ENCODE assay signal across 10 cellular contexts in the genomic region with DNA sequence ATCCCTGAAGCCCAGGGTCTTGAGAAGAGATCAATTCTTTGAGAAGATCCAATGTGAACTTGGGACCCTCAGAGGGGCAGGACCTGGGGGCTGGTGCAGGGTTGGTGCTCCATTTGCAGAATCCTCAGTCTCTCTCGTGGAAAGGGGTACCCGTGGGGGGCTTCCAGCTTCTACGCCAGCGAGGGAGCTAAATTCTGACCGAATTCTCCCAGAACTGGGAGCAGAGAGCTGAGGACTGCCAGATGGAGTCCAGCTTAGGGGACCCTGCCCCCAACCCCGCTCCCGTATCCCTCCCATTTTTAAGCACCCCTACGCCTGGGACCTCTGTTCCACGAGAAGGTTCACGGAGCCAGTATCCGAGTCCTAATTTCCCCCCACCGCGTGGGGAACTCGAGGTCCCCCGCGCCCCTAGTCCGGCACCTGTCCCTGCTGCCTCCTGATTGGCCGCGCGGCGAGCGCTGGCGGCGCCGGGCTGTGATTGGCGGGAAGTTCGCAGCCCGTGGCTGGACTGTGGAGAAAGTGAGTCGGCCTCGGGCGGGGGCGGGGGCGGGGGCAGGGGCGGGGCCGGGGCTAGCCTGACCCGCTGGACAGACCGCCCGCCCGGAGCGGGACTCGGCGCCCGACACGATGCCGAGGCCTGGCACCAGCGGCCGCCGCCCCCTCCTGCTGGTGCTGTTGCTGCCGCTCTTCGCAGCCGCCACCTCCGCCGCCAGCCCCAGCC. TPM values are rescaled to one million over a fixed set of nuclear protein-coding genes. Genes with fewer than 3 reads are reported as not detected.
DNase-seq lines count a peak whose midpoint lies in the region; FAIRE-seq and TF ChIP-seq lines count a peak whose summit lies in the region.
"Had no signal": no experiment of that assay in that cellular context is flagged by ENCODE, and none has a peak within 500 bp of the region (broad histone marks: within the 10 kb centered on the region; RNA-seq: fewer than 3 reads in every experiment).

No MANE protein-coding gene starts in this region.

- H3K27me3 ChIP-seq in SK-N-SH (ENCODE audit: insufficient read depth) (no peaks in the 10 kb centered on the region), small intestine (ENCODE audit: control insufficient read depth in 2 of 2, insufficient read depth in 2 of 2, low read length in 2 of 2) (peaks cover 4 to 5% of the 10 kb centered on the region in 2 donors)

- no peak for FAIRE-seq in small intestine (lab: Jason Lieb, UNC)

- 0 out of 2 replicates have a peak overlapping the region, but pooled peaks have one; percentile 46 for H2AFZ ChIP-seq in SK-N-SH (ENCODE audit: low read depth)

- WGBS in SK-N-SH (ENCODE audit: low lambda C conversion rate), result 13% methylated on average over 19 of the region's 53 CpGs
- 5 to 9% (median 7%) methylated on average over 41 to 53 of the region's 53 CpGs for WGBS in small intestine, 3 donors

- no peaks in the 10 kb centered on the region for H3K9me2 ChIP-seq in SK-N-SH

- no peaks in the 10 kb centered on the region for H3K9me3 ChIP-seq in SK-N-SH
- H3K9me3 ChIP-seq in small intestine (ENCODE audit: control insufficient read depth, low read depth), result no peaks in the 10 kb centered on the region

- peaks cover 0 to 17% of the 10 kb centered on the region in 2 experiments; a peak in 2 of 4 replicates for H3K4me1 ChIP-seq in SK-N-SH (ENCODE audit: control insufficient read depth in 1 of 2, insufficient read depth in 2 of 2, low read depth in 1 of 2, low read length in 1 of 2)
- peaks cover 0 to 2% of the 10 kb centered on the region in 2 donors for H3K4me1 ChIP-seq in small intestine (ENCODE audit: control insufficient read depth in 2 of 2, insufficient read depth in 1 of 2, low read depth in 1 of 2, low read length in 1 of 2)

- peaks cover 19% of the 10 kb centered on the region for H3F3A ChIP-seq in SK-N-SH (replicated peaks; ENCODE audit: insufficient read depth)

- no peak overlapping the region for H3K27ac ChIP-seq in SK-N-SH (ENCODE audit: low read depth in 2 of 2, low read length in 1 of 2)
- no peak overlapping the region for H3K27ac ChIP-seq in small intestine (ENCODE audit: low read depth in 1 of 2, low read length in 1 of 2)

- no peaks in the 10 kb centered on the region for H3K79me2 ChIP-seq in SK-N-SH (ENCODE audit: insufficient read depth)

- TF ChIP-seq EP300 in SK-N-SH (IDR thresholded peaks at IDR 0.05; ENCODE audit: borderline replicate concordance in 1 of 2, low read depth in 1 of 2, low read length in 1 of 2), result no peak

- no peak for TF ChIP-seq CTCF in SK-N-SH (IDR thresholded peaks at IDR 0.05)

- no peaks in the 10 kb centered on the region; the same call in 1 of the 2 replicates for H4K20me1 ChIP-seq in SK-N-SH (ENCODE audit: insufficient read depth)

- CTCF ChIA-PET in SK-N-SH (lab: Yijun Ruan, JAX), result interaction anchor here (1.1 to 3.3 kb wide), 3 partner anchors 47 to 67 kb away, joined by 3 to 24 read pairs (median 4); no protein-coding TSS in a partner anchor

- H3K4me2 ChIP-seq in SK-N-SH, result peak overlapping the region; percentile 88

- H3K36me3 ChIP-seq in SK-N-SH (replicated peaks in 1 of 2; ENCODE audit: control insufficient read depth in 1 of 2, insufficient read depth in 2 of 2, low read length in 1 of 2), result no peaks in the 10 kb centered on the region
- H3K36me3 ChIP-seq in small intestine (ENCODE audit: control insufficient read depth in 2 of 2, insufficient read depth in 2 of 2, low read length in 2 of 2), result no peaks in the 10 kb centered on the region

- peak in 2 of 3 experiments; percentile 6 to 21 for DNase-seq in NCI-H1417 (lab: John Stamatoyannopoulos, UW)
- DNase-seq in NCI-H1417 treated with DMSO at 0.1 percent for 48 hours (lab: John Stamatoyannopoulos, UW), result no peak
- peak; percentile 76 for DNase-seq in SK-N-SH
- DNase-seq in glomerular visceral epithelial cell (ENCODE audit: extremely low spot score), result peak; percentile 87
- DNase-seq in small intestine, result peak; percentile 37
- no peak for DNase-seq in NCI-H187 treated with DMSO at 0.1 percent for 48 hours (lab: John Stamatoyannopoulos, UW)
- no peak for DNase-seq in SIG-M5 treated with dmso at 0.1 percent for 504 hours (lab: John Stamatoyannopoulos, UW; ENCODE audit: unreplicated experiment)
- DNase-seq in NOMO-1 treated with DMSO at 0.1 percent for 48 hours (lab: John Stamatoyannopoulos, UW; ENCODE audit: unreplicated experiment), result no peak
- DNase-seq: activated B cell treated with CpG ODN at 0.5 μM for 24 hours; CD4-positive, CD25-positive, alpha-beta regulatory T cell had no signal

- POLR2A ChIA-PET in SK-N-SH (lab: Yijun Ruan, JAX), result no interaction called here

- no peak for TF ChIP-seq RAD21 in SK-N-SH (IDR thresholded peaks at IDR 0.05; ENCODE audit: low read length)

- H3K4me3 ChIP-seq in SK-N-SH (ENCODE audit: low read depth in 2 of 2, low read length in 1 of 2), result peak overlapping the region; percentile 36 to 57
- H3K4me3 ChIP-seq in small intestine (ENCODE audit: low read depth in 1 of 2, low read length in 2 of 2), result no peak overlapping the region

- peak overlapping the region; percentile 71 for H3K9ac ChIP-seq in SK-N-SH

TF ChIP-seq in SK-N-SH, 30 proteins besides CTCF, POLR2A, EP300 and RAD21:
- TF ChIP-seq, protein P1, sequence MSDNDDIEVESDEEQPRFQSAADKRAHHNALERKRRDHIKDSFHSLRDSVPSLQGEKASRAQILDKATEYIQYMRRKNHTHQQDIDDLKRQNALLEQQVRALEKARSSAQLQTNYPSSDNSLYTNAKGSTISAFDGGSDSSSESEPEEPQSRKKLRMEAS (IDR thresholded peaks at IDR 0.05; ENCODE audit: low read depth), result peak; percentile 75
- TF ChIP-seq, protein P2, sequence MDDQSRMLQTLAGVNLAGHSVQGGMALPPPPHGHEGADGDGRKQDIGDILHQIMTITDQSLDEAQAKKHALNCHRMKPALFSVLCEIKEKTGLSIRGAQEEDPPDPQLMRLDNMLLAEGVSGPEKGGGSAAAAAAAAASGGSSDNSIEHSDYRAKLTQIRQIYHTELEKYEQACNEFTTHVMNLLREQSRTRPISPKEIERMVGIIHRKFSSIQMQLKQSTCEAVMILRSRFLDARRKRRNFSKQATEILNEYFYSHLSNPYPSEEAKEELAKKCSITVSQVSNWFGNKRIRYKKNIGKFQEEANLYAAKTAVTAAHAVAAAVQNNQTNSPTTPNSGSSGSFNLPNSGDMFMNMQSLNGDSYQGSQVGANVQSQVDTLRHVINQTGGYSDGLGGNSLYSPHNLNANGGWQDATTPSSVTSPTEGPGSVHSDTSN (IDR thresholded peaks at IDR 0.05), result peak; percentile 77
- TF ChIP-seq, protein P3, sequence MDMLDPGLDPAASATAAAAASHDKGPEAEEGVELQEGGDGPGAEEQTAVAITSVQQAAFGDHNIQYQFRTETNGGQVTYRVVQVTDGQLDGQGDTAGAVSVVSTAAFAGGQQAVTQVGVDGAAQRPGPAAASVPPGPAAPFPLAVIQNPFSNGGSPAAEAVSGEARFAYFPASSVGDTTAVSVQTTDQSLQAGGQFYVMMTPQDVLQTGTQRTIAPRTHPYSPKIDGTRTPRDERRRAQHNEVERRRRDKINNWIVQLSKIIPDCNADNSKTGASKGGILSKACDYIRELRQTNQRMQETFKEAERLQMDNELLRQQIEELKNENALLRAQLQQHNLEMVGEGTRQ (IDR thresholded peaks at IDR 0.05; ENCODE audit: borderline replicate concordance, low read depth, low read length), result no peak

RNA-seq across cellular contexts. Expression of a gene that starts 4.4 kb away (rescaled TPM):
- 15.9 and 24.8 TPM in 2 replicates for polyA plus RNA-seq in SK-N-SH (2012; rRNA removed)
- polyA plus RNA-seq in SK-N-SH (2012; cell fraction: cytosol; rRNA removed), result 6.8 and 12.4 TPM in 2 replicates
- 185 and 324 TPM in 2 replicates for polyA plus RNA-seq in SK-N-SH (2012; cell fraction: nucleus; rRNA removed)
- polyA plus RNA-seq in small intestine, result 100 to 1,000 TPM in 1 of 3 donors, 10 to 100 TPM in 2; 63.3 to 162 (median 69.2) TPM

RNA-seq across cellular contexts. Expression of a gene that starts 20.1 kb away (rescaled TPM):
- polyA plus RNA-seq in SK-N-SH (2012; rRNA removed) (49.1 and 62.7 TPM in 2 replicates), small intestine (10 to 100 TPM; 56.6 to 70.3 (median 64.2) TPM)
- polyA plus RNA-seq in SK-N-SH (2012; cell fraction: cytosol; rRNA removed), result 18.1 and 37.6 TPM in 2 replicates
- 93.4 and 94.6 TPM in 2 replicates for polyA plus RNA-seq in SK-N-SH (2012; cell fraction: nucleus; rRNA removed)

Comparison
In these comparisons a context has a peak if more than half of its experiments do, and no peak if none do; other contexts are left out.
1. DNase-seq: peak in NCI-H1417 (2 of 3), SK-N-SH (single experiment), glomerular visceral epithelial cell (single experiment) and small intestine (single experiment); none in NCI-H1417 treated with DMSO at 0.1 percent for 48 hours (single experiment), NCI-H187 treated with DMSO at 0.1 percent for 48 hours (single experiment), SIG-M5 treated with dmso at 0.1 percent for 504 hours (single experiment) and NOMO-1 treated with DMSO at 0.1 percent for 48 hours (single experiment).
2. H3K4me3 ChIP-seq: peak in SK-N-SH (2 of 2); none in small intestine (0 of 2).